1 cellular context compared by ENCODE assay signal in the genomic region with DNA sequence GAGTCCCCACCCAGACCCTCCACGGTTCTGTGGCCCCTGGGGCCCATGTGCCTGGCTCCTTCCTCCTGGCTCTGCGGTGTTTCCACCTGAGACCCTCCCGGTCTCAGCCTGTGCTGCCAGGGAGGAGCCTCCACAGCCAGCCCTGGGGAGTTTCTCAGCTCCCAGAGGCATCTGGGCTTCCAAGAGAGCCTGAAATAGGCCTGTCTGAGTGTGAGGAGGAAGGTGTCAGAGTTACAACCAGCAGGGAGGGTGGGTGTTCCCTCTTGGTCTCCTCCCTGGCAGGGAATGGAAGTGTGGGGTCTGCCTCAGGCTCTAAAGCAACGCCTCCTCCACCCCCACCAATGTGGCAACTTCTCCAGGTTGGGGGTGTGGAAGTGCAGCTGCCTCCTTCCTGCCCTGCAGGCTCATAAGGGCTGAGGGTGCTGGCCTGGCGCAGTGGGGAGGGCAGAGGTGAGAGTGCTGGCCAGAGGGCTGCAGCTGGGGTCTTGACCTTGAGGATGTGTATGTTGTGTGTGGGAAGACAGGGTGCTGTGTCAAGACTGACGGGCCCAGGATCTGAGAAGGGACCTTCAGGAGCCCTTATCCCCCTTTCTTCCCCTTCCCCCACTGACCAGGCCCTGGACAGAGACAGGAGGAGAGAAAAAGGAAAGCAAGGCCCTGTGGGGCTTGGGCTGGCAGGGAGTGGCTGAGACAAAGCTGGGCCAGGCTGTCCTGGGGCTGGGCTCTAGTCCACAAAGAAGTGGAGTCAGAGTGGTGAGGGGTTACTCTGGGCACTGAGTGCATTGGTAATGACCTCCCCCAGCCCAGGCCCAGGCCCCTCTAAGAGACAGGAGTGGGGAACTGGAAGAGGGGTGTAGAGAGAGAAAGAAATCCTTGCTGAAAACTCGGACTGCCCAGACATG.
TF ChIP-seq lines count a peak whose summit lies in the region.

No MANE protein-coding gene starts in this region.

TF ChIP-seq in GM12891, 5 proteins besides CTCF, POLR2A, EP300 and RAD21:
- TF ChIP-seq POU2F2 (IDR thresholded peaks at IDR 0.05; ENCODE audit: low read depth, low read length): no peak
- no peak for TF ChIP-seq SPI1 (IDR thresholded peaks at IDR 0.05; ENCODE audit: low read depth, low read length)
- no peak for TF ChIP-seq PAX5 (IDR thresholded peaks at IDR 0.05; ENCODE audit: insufficient read depth, low read length, severe bottlenecking)
- no peak for TF ChIP-seq TAF1 (IDR thresholded peaks at IDR 0.05; ENCODE audit: low read depth, low read length)
- no peak for TF ChIP-seq POLR2AphosphoS5 (IDR thresholded peaks at IDR 0.05; ENCODE audit: low read depth, low read length)
